Comparison of ENCODE assay signal across 8 cellular contexts in genomic region chr1:36150296-36151132, GRCh38. TPM values are rescaled to one million over a fixed set of nuclear protein-coding genes. Genes with fewer than 3 reads are reported as not detected.
DNase-seq lines count a peak whose midpoint lies in the region; ATAC-seq and TF ChIP-seq lines count a peak whose summit lies in the region.

No MANE protein-coding gene starts in this region.

- H3K27me3 Mint-ChIP-seq in T-cell, result no peaks in the 10 kb centered on the region

- no peaks in the 10 kb centered on the region for H3K9me3 ChIP-seq in psoas muscle

- H3K4me3 Mint-ChIP-seq in T-cell, result peak overlapping the region; percentile 98 to 99 (median 99)

- H3K4me1 ChIP-seq in psoas muscle, result peaks cover 44% of the 10 kb centered on the region

- intact Hi-C loops in left ventricle myocardium superior (cut with micrococcal nuclease), result loop anchor here (5.0 kb wide), 1 partner anchor 37 kb away; no protein-coding TSS in a partner anchor
- intact Hi-C loops in psoas muscle (cut with DNase I), result loop anchor here in 1 of 2 donors (10.0 kb wide), 1 partner anchor 234 kb away; the partner anchor contains the start of gene STK40

- H3K4me3 ChIP-seq in GM12864 (ENCODE audit: low read depth, low read length) (peak overlapping the region; percentile 35), psoas muscle (peak overlapping the region; percentile 28)

- no peaks in the 10 kb centered on the region for H3K9me3 Mint-ChIP-seq in T-cell

- CTCF ChIA-PET in T-cell (lab: Charles Lee), result interaction anchor here (0.6 to 4.6 kb wide), 14 partner anchors 11 to 268 kb away, joined by 3 to 80 read pairs (median 4); partner anchors contain the start of gene THRAP3 (in 1 of the 2)

- H3K36me3 Mint-ChIP-seq in T-cell, result no peaks in the 10 kb centered on the region

- H3K4me1 Mint-ChIP-seq in T-cell, result peaks cover 78 to 82% (median 78%) of the 10 kb centered on the region in 3 donors

- ATAC-seq in HG02759 (IDR thresholded peaks at IDR 0.05; ENCODE audit: unreplicated experiment), result peak; percentile 44
- peak in 3 of 4 experiments; percentile 26 to 40 (median 35) for ATAC-seq in T-cell (replicated peaks in 1 of 4)
- peak; percentile 78 for ATAC-seq in left ventricle myocardium superior
- ATAC-seq in psoas muscle, result peak; percentile 76 to 81 (median 78)
- ATAC-seq in GM21528 (IDR thresholded peaks at IDR 0.05; ENCODE audit: low FRiP score, unreplicated experiment), result no peak

- peak overlapping the region; percentile 97 to 98 for H3K27ac Mint-ChIP-seq in T-cell

- POLR2A ChIA-PET in T-cell (lab: Charles Lee), result interaction anchor here (0.5 to 2.9 kb wide), 7 partner anchors 10 to 135 kb away, joined by 3 to 27 read pairs (median 4); partner anchors contain the start of gene THRAP3 (in 1 of the 2)

- no peaks in the 10 kb centered on the region for H3K27me3 ChIP-seq in psoas muscle (ENCODE audit: insufficient read depth in 3 of 3, low read length in 2 of 3)

- no peak for DNase-seq in GM12864 (ENCODE audit: low read depth)
- peak; percentile 75 for DNase-seq in NCI-H1436 treated with DMSO at 0.1 percent for 48 hours (lab: John Stamatoyannopoulos, UW)
- DNase-seq in T-cell, result peak; percentile 28 to 72 (median 50)
- peak; percentile 93 for DNase-seq in left ventricle myocardium superior
- peak; percentile 93 to 96 for DNase-seq in psoas muscle

- peaks cover 0 to 10% of the 10 kb centered on the region in 2 donors for H3K36me3 ChIP-seq in psoas muscle (ENCODE audit: insufficient read depth in 1 of 2, low read depth in 1 of 2)

- 1 to 3% (median 1%) methylated on average over 12 of the region's 12 CpGs for WGBS in psoas muscle, 3 donors

- no peak for TF ChIP-seq CTCF in GM12864 (IDR thresholded peaks at IDR 0.05; ENCODE audit: low read depth, low read length, missing control alignments)
- TF ChIP-seq CTCF in psoas muscle (IDR thresholded peaks at IDR 0.05), result no peak

- H3K27ac ChIP-seq in angular gyrus (ENCODE audit: low read depth, low read length) (peak overlapping the region; percentile 87), psoas muscle (peak overlapping the region; percentile 93)

RNA-seq across cellular contexts. Expression of gene TRAPPC3, which starts 1.2 kb away (rescaled TPM):
- total RNA-seq in T-cell (10 to 100 TPM; 42.3 to 48.2 (median 44.6) TPM), left ventricle myocardium superior (57.8 TPM), psoas muscle (10 to 100 TPM; 34.8 to 44.4 (median 38.7) TPM)
- 10 to 100 TPM; 43.8 to 91.8 (median 73.0) TPM for polyA plus RNA-seq in psoas muscle

RNA-seq across cellular contexts. Expression of gene MAP7D1, which starts 5.4 kb away (rescaled TPM):
- 100 to 1,000 TPM; 157 to 295 (median 263) TPM for total RNA-seq in T-cell
- 385 TPM for total RNA-seq in left ventricle myocardium superior
- 100 to 1,000 TPM; 209 to 230 (median 215) TPM for total RNA-seq in psoas muscle
- polyA plus RNA-seq in psoas muscle, result 100 to 1,000 TPM; 117 to 342 (median 165) TPM

RNA-seq across cellular contexts. Expression of gene COL8A2, which starts 25.5 kb away (rescaled TPM):
- under 1 TPM in 4 of 5 donors, not detected in 1; 0.08 to 0.15 (median 0.09) TPM for total RNA-seq in T-cell
- total RNA-seq in left ventricle myocardium superior, result 0.67 TPM
- total RNA-seq in psoas muscle, result under 1 TPM; 0.15 to 0.41 (median 0.30) TPM
- under 1 TPM; 0.06 to 0.12 (median 0.10) TPM for polyA plus RNA-seq in psoas muscle
